Comparison of ENCODE assay signal across 1 cellular context in the genomic region with DNA sequence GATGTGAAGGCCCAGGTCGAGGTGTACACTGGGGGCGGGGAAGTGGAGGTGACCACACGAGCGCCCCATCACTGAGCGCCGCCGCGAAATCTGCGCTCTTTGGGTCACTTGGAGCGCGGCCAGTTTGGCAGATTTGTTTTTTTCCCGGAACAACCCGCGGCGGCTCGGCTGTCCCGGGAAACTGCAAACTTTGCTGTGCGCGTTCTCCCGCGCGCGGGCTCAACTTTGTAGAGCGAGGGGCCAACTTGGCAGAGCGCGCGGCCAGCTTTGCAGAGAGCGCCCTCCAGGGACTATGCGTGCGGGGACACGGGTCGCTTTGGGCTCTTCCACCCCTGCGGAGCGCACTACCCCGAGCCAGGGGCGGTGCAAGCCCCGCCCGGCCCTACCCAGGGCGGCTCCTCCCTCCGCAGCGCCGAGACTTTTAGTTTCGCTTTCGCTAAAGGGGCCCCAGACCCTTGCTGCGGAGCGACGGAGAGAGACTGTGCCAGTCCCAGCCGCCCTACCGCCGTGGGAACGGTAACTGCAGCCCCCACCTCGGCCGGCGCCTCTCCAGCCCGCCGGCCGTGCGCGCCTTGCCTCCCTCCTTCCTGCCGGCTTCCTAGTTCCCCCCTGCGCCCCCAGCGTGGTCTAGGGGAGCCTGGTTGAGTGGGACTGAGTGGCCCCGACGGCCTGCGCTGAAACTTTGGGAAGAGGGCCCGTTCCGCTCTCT.
TF ChIP-seq lines count a peak whose summit lies in the region.

Gene CASP7 (plus strand): TSS at position 450 of the 709 bp plus-strand sequence. CDS start 17,582 bp downstream, outside the sequence.

TF ChIP-seq in GM12878, 131 proteins besides CTCF, POLR2A, EP300 and RAD21 (continued from another document and continues in another):
- TF ChIP-seq CBFB (IDR thresholded peaks at IDR 0.05; ENCODE audit: low read depth) (peak; percentile 36; the same call in 1 of the 2 replicates), ZBTB40 (IDR thresholded peaks at IDR 0.05; ENCODE audit: borderline replicate concordance) (no peak), ZNF24 (IDR thresholded peaks at IDR 0.05) (no peak), RAD51 (IDR thresholded peaks at IDR 0.05) (no peak), ELK1 (IDR thresholded peaks at IDR 0.05; ENCODE audit: low read depth, low read length) (no peak), NFXL1 (IDR thresholded peaks at IDR 0.05; ENCODE audit: borderline replicate concordance) (no peak), STAT1 (conservative IDR thresholded peaks at IDR 0.05) (no peak), SPI1 (IDR thresholded peaks at IDR 0.05; ENCODE audit: borderline replicate concordance, insufficient read depth, low read depth, low read length) (no peak), SP1 (IDR thresholded peaks at IDR 0.05; ENCODE audit: low read depth, low read length) (peak; percentile 11), IRF4 (IDR thresholded peaks at IDR 0.05; ENCODE audit: low read depth, low read length) (no peak), CBX3 (IDR thresholded peaks at IDR 0.05; ENCODE audit: borderline replicate concordance, low read depth) (no peak), MEF2A (IDR thresholded peaks at IDR 0.05; ENCODE audit: insufficient read depth, low read depth, low read length) (no peak), RBBP5 (conservative IDR thresholded peaks at IDR 0.05) (0 out of 2 replicates have a peak, but pooled peaks have one; percentile 58), RB1 (IDR thresholded peaks at IDR 0.05; ENCODE audit: borderline replicate concordance) (no peak), E4F1 (IDR thresholded peaks at IDR 0.05; ENCODE audit: borderline replicate concordance, partially characterized antibody) (no peak), HDGF (IDR thresholded peaks at IDR 0.05) (no peak), EZH2 (IDR thresholded peaks at IDR 0.05; ENCODE audit: borderline replicate concordance, control insufficient read depth, low read depth, low read length) (no peak), LARP7 (IDR thresholded peaks at IDR 0.05) (0 out of 2 replicates have a peak, but pooled peaks have one; percentile 1), IRF3 (IDR thresholded peaks at IDR 0.05) (no peak), JUNB (IDR thresholded peaks at IDR 0.05) (no peak), NFYA (IDR thresholded peaks at IDR 0.05; ENCODE audit: borderline replicate concordance, low read depth, low read length) (no peak), SUPT20H (IDR thresholded peaks at IDR 0.05; ENCODE audit: borderline replicate concordance, control insufficient read depth, low read depth, low read length) (no peak), KDM1A (IDR thresholded peaks at IDR 0.05; ENCODE audit: borderline replicate concordance) (no peak), BCL11A (IDR thresholded peaks at IDR 0.05; ENCODE audit: low read depth, low read length) (no peak), JUND (IDR thresholded peaks at IDR 0.05; ENCODE audit: low read depth, low read length) (no peak), ATF7 (IDR thresholded peaks at IDR 0.05; ENCODE audit: low read depth) (no peak), GABPA (IDR thresholded peaks at IDR 0.05; ENCODE audit: low read depth) (no peak), MTA2 (IDR thresholded peaks at IDR 0.05; ENCODE audit: low read depth) (no peak), SIX5 (IDR thresholded peaks at IDR 0.05; ENCODE audit: low read depth, low read length, severe bottlenecking) (no peak), SKIL (IDR thresholded peaks at IDR 0.05; ENCODE audit: low read depth, poor library complexity, severe bottlenecking) (no peak), MYC (IDR thresholded peaks at IDR 0.05; ENCODE audit: insufficient read depth, insufficient read length, insufficient replicate concordance, low read length, severe bottlenecking) (no peak), PAX5 (IDR thresholded peaks at IDR 0.05; ENCODE audit: borderline replicate concordance, low read depth, low read length) (no peak), PML (IDR thresholded peaks at IDR 0.05; ENCODE audit: low read length) (no peak), BCL3 (IDR thresholded peaks at IDR 0.05; ENCODE audit: borderline replicate concordance, insufficient read depth, low read depth, low read length, poor library complexity, severe bottlenecking) (no peak), HCFC1 (IDR thresholded peaks at IDR 0.05; ENCODE audit: low read length) (no peak), IKZF2 (IDR thresholded peaks at IDR 0.05) (0 out of 4 replicates have a peak, but pooled peaks of 1 of the 2 experiments have one; percentile 15)
- TF ChIP-seq, protein P1, sequence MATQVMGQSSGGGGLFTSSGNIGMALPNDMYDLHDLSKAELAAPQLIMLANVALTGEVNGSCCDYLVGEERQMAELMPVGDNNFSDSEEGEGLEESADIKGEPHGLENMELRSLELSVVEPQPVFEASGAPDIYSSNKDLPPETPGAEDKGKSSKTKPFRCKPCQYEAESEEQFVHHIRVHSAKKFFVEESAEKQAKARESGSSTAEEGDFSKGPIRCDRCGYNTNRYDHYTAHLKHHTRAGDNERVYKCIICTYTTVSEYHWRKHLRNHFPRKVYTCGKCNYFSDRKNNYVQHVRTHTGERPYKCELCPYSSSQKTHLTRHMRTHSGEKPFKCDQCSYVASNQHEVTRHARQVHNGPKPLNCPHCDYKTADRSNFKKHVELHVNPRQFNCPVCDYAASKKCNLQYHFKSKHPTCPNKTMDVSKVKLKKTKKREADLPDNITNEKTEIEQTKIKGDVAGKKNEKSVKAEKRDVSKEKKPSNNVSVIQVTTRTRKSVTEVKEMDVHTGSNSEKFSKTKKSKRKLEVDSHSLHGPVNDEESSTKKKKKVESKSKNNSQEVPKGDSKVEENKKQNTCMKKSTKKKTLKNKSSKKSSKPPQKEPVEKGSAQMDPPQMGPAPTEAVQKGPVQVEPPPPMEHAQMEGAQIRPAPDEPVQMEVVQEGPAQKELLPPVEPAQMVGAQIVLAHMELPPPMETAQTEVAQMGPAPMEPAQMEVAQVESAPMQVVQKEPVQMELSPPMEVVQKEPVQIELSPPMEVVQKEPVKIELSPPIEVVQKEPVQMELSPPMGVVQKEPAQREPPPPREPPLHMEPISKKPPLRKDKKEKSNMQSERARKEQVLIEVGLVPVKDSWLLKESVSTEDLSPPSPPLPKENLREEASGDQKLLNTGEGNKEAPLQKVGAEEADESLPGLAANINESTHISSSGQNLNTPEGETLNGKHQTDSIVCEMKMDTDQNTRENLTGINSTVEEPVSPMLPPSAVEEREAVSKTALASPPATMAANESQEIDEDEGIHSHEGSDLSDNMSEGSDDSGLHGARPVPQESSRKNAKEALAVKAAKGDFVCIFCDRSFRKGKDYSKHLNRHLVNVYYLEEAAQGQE (IDR thresholded peaks at IDR 0.05; ENCODE audit: low read depth, low read length) = no peak
- TF ChIP-seq, protein P2, sequence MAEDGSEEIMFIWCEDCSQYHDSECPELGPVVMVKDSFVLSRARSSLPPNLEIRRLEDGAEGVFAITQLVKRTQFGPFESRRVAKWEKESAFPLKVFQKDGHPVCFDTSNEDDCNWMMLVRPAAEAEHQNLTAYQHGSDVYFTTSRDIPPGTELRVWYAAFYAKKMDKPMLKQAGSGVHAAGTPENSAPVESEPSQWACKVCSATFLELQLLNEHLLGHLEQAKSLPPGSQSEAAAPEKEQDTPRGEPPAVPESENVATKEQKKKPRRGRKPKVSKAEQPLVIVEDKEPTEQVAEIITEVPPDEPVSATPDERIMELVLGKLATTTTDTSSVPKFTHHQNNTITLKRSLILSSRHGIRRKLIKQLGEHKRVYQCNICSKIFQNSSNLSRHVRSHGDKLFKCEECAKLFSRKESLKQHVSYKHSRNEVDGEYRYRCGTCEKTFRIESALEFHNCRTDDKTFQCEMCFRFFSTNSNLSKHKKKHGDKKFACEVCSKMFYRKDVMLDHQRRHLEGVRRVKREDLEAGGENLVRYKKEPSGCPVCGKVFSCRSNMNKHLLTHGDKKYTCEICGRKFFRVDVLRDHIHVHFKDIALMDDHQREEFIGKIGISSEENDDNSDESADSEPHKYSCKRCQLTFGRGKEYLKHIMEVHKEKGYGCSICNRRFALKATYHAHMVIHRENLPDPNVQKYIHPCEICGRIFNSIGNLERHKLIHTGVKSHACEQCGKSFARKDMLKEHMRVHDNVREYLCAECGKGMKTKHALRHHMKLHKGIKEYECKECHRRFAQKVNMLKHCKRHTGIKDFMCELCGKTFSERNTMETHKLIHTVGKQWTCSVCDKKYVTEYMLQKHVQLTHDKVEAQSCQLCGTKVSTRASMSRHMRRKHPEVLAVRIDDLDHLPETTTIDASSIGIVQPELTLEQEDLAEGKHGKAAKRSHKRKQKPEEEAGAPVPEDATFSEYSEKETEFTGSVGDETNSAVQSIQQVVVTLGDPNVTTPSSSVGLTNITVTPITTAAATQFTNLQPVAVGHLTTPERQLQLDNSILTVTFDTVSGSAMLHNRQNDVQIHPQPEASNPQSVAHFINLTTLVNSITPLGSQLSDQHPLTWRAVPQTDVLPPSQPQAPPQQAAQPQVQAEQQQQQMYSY (CRISPR knock-in tag; IDR thresholded peaks at IDR 0.05) = no peak
